In the genomic region with DNA sequence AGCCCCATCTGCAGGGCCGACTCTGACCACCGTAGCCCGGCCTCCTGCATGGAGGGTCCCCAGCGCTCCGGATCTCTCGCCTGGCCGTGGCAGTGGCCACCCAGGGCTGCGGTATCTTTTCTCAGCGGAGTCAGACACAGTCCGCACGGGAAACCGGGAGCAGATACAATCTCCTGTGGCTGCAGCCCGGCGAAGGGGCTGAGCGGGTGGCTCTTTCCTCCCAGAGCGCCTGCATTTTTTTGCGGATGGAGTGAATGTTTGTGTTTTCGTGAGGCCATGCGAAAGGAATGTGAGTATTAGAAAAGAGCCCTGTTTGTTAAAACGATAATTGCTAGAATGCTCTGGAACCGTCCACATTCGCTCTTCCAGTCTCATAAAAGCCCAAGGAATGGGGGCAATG, we compare ENCODE assay signal across 15 cellular contexts. TPM values are rescaled to one million over a fixed set of nuclear protein-coding genes. Genes with fewer than 3 reads are reported as not detected.
DNase-seq lines count a peak whose midpoint lies in the region; ATAC-seq and TF ChIP-seq lines count a peak whose summit lies in the region.
"Had no signal": no experiment of that assay in that cellular context is flagged by ENCODE, and none has a peak within 500 bp of the region (broad histone marks: within the 10 kb centered on the region; RNA-seq: fewer than 3 reads in every experiment).

No MANE protein-coding gene starts in this region.

- no peaks in the 10 kb centered on the region for H3K9me3 ChIP-seq in ascending aorta
- no peaks in the 10 kb centered on the region for H3K9me3 ChIP-seq in left lung
- H3K9me3 ChIP-seq in tibial artery: no peaks in the 10 kb centered on the region

- DNase-seq in activated T-cell treated with anti-CD3 and anti-CD28 coated beads, Interleukin-2, amount 50 U/mL, for 72 hours: no peak
- no peak for DNase-seq in activated T-cell treated with anti-CD3 and anti-CD28 coated beads, Interleukin-2, amount 50 U/mL, for 4 hours
- no peak for DNase-seq in ascending aorta (ENCODE audit: low spot score in 2 of 2)
- peak in 1 of 2 donors; percentile 58 for DNase-seq in left lung
- no peak for DNase-seq in tibial artery
- DNase-seq: activated CD4-positive, alpha-beta T cell treated with anti-CD3 and anti-CD28 coated beads, Interleukin-2, amount 50 U/mL, for 4 hours; aorta; head of caudate nucleus; NCI-H2171; stimulated activated CD4-positive, alpha-beta T cell treated with anti-CD3 and anti-CD28 coated beads, Interleukin-1b, Interleukin-23, amount 100 ng/mL, for 48 hours had no signal

- H3K36me3 Mint-ChIP-seq in activated T-cell treated with anti-CD3 and anti-CD28 coated beads, Interleukin-2, amount 50 U/mL, for 72 hours (ENCODE audit: insufficient read depth in 2 of 2): no peaks in the 10 kb centered on the region
- H3K36me3 Mint-ChIP-seq in activated T-cell treated with anti-CD3 and anti-CD28 coated beads, Interleukin-2, amount 50 U/mL, for 4 hours (ENCODE audit: insufficient read depth): no peaks in the 10 kb centered on the region

- peak overlapping the region; percentile 27 to 54 for H3K4me3 Mint-ChIP-seq in activated T-cell treated with anti-CD3 and anti-CD28 coated beads, Interleukin-2, amount 50 U/mL, for 72 hours
- H3K4me3 Mint-ChIP-seq in activated T-cell treated with anti-CD3 and anti-CD28 coated beads, Interleukin-2, amount 50 U/mL, for 4 hours: no peak overlapping the region

- intact Hi-C loops in ascending aorta (cut with DNase I) (no loop called here), left lung (cut with DNase I) (no loop called here), tibial artery (cut with DNase I; ENCODE audit: low total_unique reads) (no loop called here)

- H3K9me3 Mint-ChIP-seq in activated T-cell treated with anti-CD3 and anti-CD28 coated beads, Interleukin-2, amount 50 U/mL, for 72 hours: no peaks in the 10 kb centered on the region
- H3K9me3 Mint-ChIP-seq in activated T-cell treated with anti-CD3 and anti-CD28 coated beads, Interleukin-2, amount 50 U/mL, for 4 hours: no peaks in the 10 kb centered on the region

- H3K4me1 ChIP-seq in ascending aorta (peaks cover 0 to 3% of the 10 kb centered on the region in 2 donors), left lung (no peaks in the 10 kb centered on the region), tibial artery (peaks cover 0 to 16% (median 8%) of the 10 kb centered on the region in 4 donors)

- ATAC-seq in activated T-cell treated with anti-CD3 and anti-CD28 coated beads, Interleukin-2, amount 50 U/mL, for 72 hours (replicated peaks in 1 of 2): no peak
- ATAC-seq in activated T-cell treated with anti-CD3 and anti-CD28 coated beads, Interleukin-2, amount 50 U/mL, for 4 hours: no peak
- ATAC-seq in left lung: peak; percentile 26
- no peak for ATAC-seq in GM21737 (IDR thresholded peaks at IDR 0.05; ENCODE audit: unreplicated experiment)
- ATAC-seq in HG02588 (IDR thresholded peaks at IDR 0.05; ENCODE audit: unreplicated experiment): no peak
- no peak for ATAC-seq in HG03139 (IDR thresholded peaks at IDR 0.05; ENCODE audit: unreplicated experiment)
- ATAC-seq: K562, Right ventricle myocardium inferior had no signal

- no peaks in the 10 kb centered on the region for H3K27me3 ChIP-seq in ascending aorta
- peaks cover 0 to 49% of the 10 kb centered on the region in 2 donors for H3K27me3 ChIP-seq in left lung
- H3K27me3 ChIP-seq in tibial artery: peaks cover 0 to 42% of the 10 kb centered on the region in 2 donors

- peaks cover 17% of the 10 kb centered on the region for H3K4me1 Mint-ChIP-seq in activated T-cell treated with anti-CD3 and anti-CD28 coated beads, Interleukin-2, amount 50 U/mL, for 72 hours (ENCODE audit: low read depth)
- peaks cover 9% of the 10 kb centered on the region for H3K4me1 Mint-ChIP-seq in activated T-cell treated with anti-CD3 and anti-CD28 coated beads, Interleukin-2, amount 50 U/mL, for 4 hours (ENCODE audit: low read depth)

- H3K27ac ChIP-seq in ascending aorta (no peak overlapping the region), left lung (no peak overlapping the region), tibial artery (no peak overlapping the region)

- H3K4me3 ChIP-seq in ascending aorta (peak overlapping the region; percentile 22 to 61), left lung (peak overlapping the region in 1 of 2 donors; percentile 7), tibial artery (peak overlapping the region; percentile 26 to 41)
- H3K4me3 ChIP-seq: K562 had no signal

- H3K36me3 ChIP-seq in ascending aorta: no peaks in the 10 kb centered on the region
- H3K36me3 ChIP-seq in left lung: no peaks in the 10 kb centered on the region
- H3K36me3 ChIP-seq in tibial artery: no peaks in the 10 kb centered on the region

- H3K27me3 Mint-ChIP-seq in activated T-cell treated with anti-CD3 and anti-CD28 coated beads, Interleukin-2, amount 50 U/mL, for 72 hours (ENCODE audit: low read depth): peaks cover 22% of the 10 kb centered on the region
- H3K27me3 Mint-ChIP-seq in activated T-cell treated with anti-CD3 and anti-CD28 coated beads, Interleukin-2, amount 50 U/mL, for 4 hours (ENCODE audit: low read depth): peaks cover 23% of the 10 kb centered on the region

- TF ChIP-seq CTCF in ascending aorta (IDR thresholded peaks at IDR 0.05) (no peak), left lung (IDR thresholded peaks at IDR 0.05) (no peak), tibial artery (IDR thresholded peaks at IDR 0.05) (no peak)

- H3K27ac Mint-ChIP-seq in activated T-cell treated with anti-CD3 and anti-CD28 coated beads, Interleukin-2, amount 50 U/mL, for 72 hours: no peak overlapping the region

RNA-seq across cellular contexts. Expression of a gene that starts 53.4 kb away (rescaled TPM):
- 10 to 100 TPM in 1 of 2 donors, 1 to 10 TPM in 1; 5.9 to 10.5 TPM for total RNA-seq in activated T-cell treated with anti-CD3 and anti-CD28 coated beads, Interleukin-2, amount 50 U/mL, for 72 hours
- 1 to 10 TPM; 2.5 to 6.1 (median 4.1) TPM for total RNA-seq in activated T-cell treated with anti-CD3 and anti-CD28 coated beads, Interleukin-2, amount 50 U/mL, for 4 hours
- 25.2 TPM for total RNA-seq in ascending aorta
- 10 to 100 TPM; 19.7 to 29.9 TPM for total RNA-seq in left lung
